Comparison of ENCODE assay signal across 8 cellular contexts in the genomic region with DNA sequence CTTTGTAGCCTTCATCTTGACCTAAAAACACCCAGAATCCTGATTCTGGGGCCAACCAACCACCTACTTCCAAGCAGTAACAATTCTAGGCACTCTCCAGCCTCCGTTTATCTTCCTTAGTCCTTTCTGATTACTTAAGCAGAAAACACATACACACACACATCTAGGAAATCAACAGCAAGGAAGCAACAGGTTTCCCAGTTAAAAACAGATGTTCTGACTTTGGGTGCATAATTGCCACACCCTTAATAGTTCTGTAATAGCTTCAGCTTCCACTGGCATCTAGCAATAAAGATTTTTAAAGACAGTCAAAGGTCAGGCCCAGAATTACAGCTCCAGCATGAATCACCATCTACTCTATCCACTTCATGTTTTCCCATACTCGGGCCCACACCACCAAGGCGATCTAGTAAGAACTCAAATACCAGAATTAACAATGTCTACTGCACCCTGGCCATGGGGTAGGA. TPM values are rescaled to one million over a fixed set of nuclear protein-coding genes. Genes with fewer than 3 reads are reported as not detected.
A peak's percentile ranks its signal among the peaks of the same experiment; 100 is the strongest.
DNase-seq lines count a peak whose midpoint lies in the region; ATAC-seq and TF ChIP-seq lines count a peak whose summit lies in the region.

No MANE protein-coding gene starts in this region.

- CTCF ChIA-PET in activated CD4-positive, alpha-beta T cell treated with anti-CD3 and anti-CD28 coated beads, Interleukin-2, amount 10 ng/mL, durations not matched to agents 7 days and 5 days (lab: Charles Lee): interaction anchor here (0.6 to 1.4 kb wide), 4 partner anchors 31 to 224 kb away, joined by 3 read pairs; no protein-coding TSS in a partner anchor

- H3K27ac ChIP-seq in SK-N-MC: no peak overlapping the region

- H3K4me3 ChIP-seq in SK-N-MC: 0 out of 2 replicates have a peak overlapping the region, but pooled peaks have one; percentile 11
- peak overlapping the region; percentile 89 to 96 for H3K4me3 ChIP-seq in foreskin fibroblast (ENCODE audit: low read depth in 1 of 2, low read length in 2 of 2)

- H3K9me3 Mint-ChIP-seq in activated CD4-positive, alpha-beta T cell treated with anti-CD3 and anti-CD28 coated beads, Interleukin-2, amount 10 ng/mL, durations not matched to agents 7 days and 5 days: no peaks in the 10 kb centered on the region

- no peaks in the 10 kb centered on the region for H3K27me3 Mint-ChIP-seq in activated CD4-positive, alpha-beta T cell treated with anti-CD3 and anti-CD28 coated beads, Interleukin-2, amount 10 ng/mL, durations not matched to agents 7 days and 5 days

- POLR2A ChIA-PET in activated CD4-positive, alpha-beta T cell treated with anti-CD3 and anti-CD28 coated beads, Interleukin-2, amount 10 ng/mL, durations not matched to agents 7 days and 5 days (lab: Charles Lee): no interaction called here

- H3K4me3 Mint-ChIP-seq in activated CD4-positive, alpha-beta T cell treated with anti-CD3 and anti-CD28 coated beads, Interleukin-2, amount 10 ng/mL, durations not matched to agents 7 days and 5 days: peak overlapping the region; percentile 96

- H3K4me1 Mint-ChIP-seq in activated CD4-positive, alpha-beta T cell treated with anti-CD3 and anti-CD28 coated beads, Interleukin-2, amount 10 ng/mL, durations not matched to agents 7 days and 5 days: peaks cover 72% of the 10 kb centered on the region

- in situ Hi-C loops in KBM-7 (cut with MboI; ENCODE audit: low pct_unique_long_range_greater_than_20kb, low sequenced_read_pairs): no loop called here

- peaks cover 54% of the 10 kb centered on the region for H3K36me3 Mint-ChIP-seq in activated CD4-positive, alpha-beta T cell treated with anti-CD3 and anti-CD28 coated beads, Interleukin-2, amount 10 ng/mL, durations not matched to agents 7 days and 5 days (ENCODE audit: low read depth)

- no peaks in the 10 kb centered on the region for H3K36me3 ChIP-seq in SK-N-MC (ENCODE audit: insufficient read depth, low read length)

- ATAC-seq in HG02642 (IDR thresholded peaks at IDR 0.05; ENCODE audit: poor library complexity, unreplicated experiment): no peak
- no peak for ATAC-seq in GM21447 (IDR thresholded peaks at IDR 0.05; ENCODE audit: unreplicated experiment)

- no peak overlapping the region for H3K9ac ChIP-seq in SK-N-MC (ENCODE audit: insufficient read length)

- DNase-seq in activated CD4-positive, alpha-beta T cell treated with anti-CD3 and anti-CD28 coated beads, Interleukin-2, amount 10 ng/mL, durations not matched to agents 7 days and 5 days: no peak
- no peak for DNase-seq in activated CD4-positive, alpha-beta T cell treated with anti-CD3 and anti-CD28 coated beads, Interleukin-2, amount 50 U/mL, for 4 hours
- DNase-seq in SK-N-MC (ENCODE audit: low read depth, low spot score) (no peak), foreskin fibroblast (peak; percentile 85 to 92), stromal cell of bone marrow (ENCODE audit: low read depth) (peak; percentile 70), KBM-7 (no peak)

- H3K27ac Mint-ChIP-seq in activated CD4-positive, alpha-beta T cell treated with anti-CD3 and anti-CD28 coated beads, Interleukin-2, amount 10 ng/mL, durations not matched to agents 7 days and 5 days: peak overlapping the region; percentile 10

- no peak for TF ChIP-seq CTCF in foreskin fibroblast (IDR thresholded peaks at IDR 0.05; ENCODE audit: low read depth, low read length)

- no peaks in the 10 kb centered on the region for H3K9me3 ChIP-seq in SK-N-MC (ENCODE audit: low read depth, low read length)

RNA-seq across cellular contexts. Expression of gene ARHGAP17, which starts 2.6 kb away (rescaled TPM):
- 10 to 100 TPM; 72.4 to 73.2 TPM for total RNA-seq in activated CD4-positive, alpha-beta T cell treated with anti-CD3 and anti-CD28 coated beads, Interleukin-2, amount 10 ng/mL, durations not matched to agents 7 days and 5 days

Comparison
In these comparisons a context has a peak if more than half of its experiments do, and no peak if none do; other contexts are left out.
1. DNase-seq: peak in foreskin fibroblast (2 of 2) and stromal cell of bone marrow (single experiment); none in activated CD4-positive, alpha-beta T cell treated with anti-CD3 and anti-CD28 coated beads, Interleukin-2, amount 10 ng/mL, durations not matched to agents 7 days and 5 days (single experiment), activated CD4-positive, alpha-beta T cell treated with anti-CD3 and anti-CD28 coated beads, Interleukin-2, amount 50 U/mL, for 4 hours (0 of 2), SK-N-MC (single experiment) and KBM-7 (single experiment).